23 cellular contexts compared by ENCODE assay signal in the genomic region with DNA sequence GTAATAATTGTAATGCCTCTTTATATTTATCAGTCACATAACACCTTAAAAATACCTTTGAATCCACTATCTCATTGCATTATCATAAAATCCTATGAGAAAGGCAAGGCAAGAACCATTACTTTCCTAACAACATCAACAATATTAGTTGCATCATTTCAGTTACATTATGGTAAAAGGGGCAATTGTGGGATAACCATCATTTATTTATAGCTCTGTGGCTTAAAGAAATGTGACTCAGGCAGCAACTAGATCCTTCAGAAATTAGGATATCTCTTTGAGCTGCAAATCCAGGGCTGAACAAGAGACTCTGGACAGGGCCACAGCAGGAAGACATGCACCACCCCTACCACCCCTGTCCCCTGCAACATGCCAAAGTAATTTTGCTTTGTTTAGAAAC. TPM values are rescaled to one million over a fixed set of nuclear protein-coding genes. Genes with fewer than 3 reads are reported as not detected.
A peak's percentile ranks its signal among the peaks of the same experiment; 100 is the strongest.
DNase-seq lines count a peak whose midpoint lies in the region.
"Had no signal": no experiment of that assay in that cellular context is flagged by ENCODE, and none has a peak within 500 bp of the region (broad histone marks: within the 10 kb centered on the region; RNA-seq: fewer than 3 reads in every experiment).

No MANE protein-coding gene starts in this region.

- peak; percentile 17 for DNase-seq in AG08395 (ENCODE audit: low spot score)
- peak; percentile 71 for DNase-seq in HCEC 1CT
- peak; percentile 25 for DNase-seq in adipocyte (ENCODE audit: low read depth)
- peak; percentile 39 for DNase-seq in foreskin melanocyte
- DNase-seq in NCI-H2227 (lab: John Stamatoyannopoulos, UW; ENCODE audit: unreplicated experiment), result no peak
- DNase-seq in T-helper 1 cell, result no peak
- no peak for DNase-seq in SK-N-DZ (ENCODE audit: low spot score)
- DNase-seq in DMS153 (lab: John Stamatoyannopoulos, UW), result no peak
- DNase-seq: activated CD4-positive, alpha-beta T cell treated with anti-CD3 and anti-CD28 coated beads, Interleukin-2, amount 50 U/mL, for 1 hour; activated CD8-positive, alpha-beta memory T cell treated with anti-CD3 and anti-CD28 coated beads, Interleukin-2, amount 50 U/mL, for 48 hours; dermis blood vessel endothelial cell; GDM1; left cardiac atrium; mesendoderm; naive thymus-derived CD8-positive, alpha-beta T cell; NCI-H1092 treated with DMSO at 0.1 percent for 48 hours; NCI-H2081 treated with DMSO at 0.1 percent for 48 hours; NCI-H524 treated with DMSO at 0.1 percent for 48 hours; right lobe of liver had no signal

- H3K9me3 ChIP-seq in adipocyte (ENCODE audit: control insufficient read depth, low read length), result no peaks in the 10 kb centered on the region
- H3K9me3 ChIP-seq: A549, right lobe of liver had no signal

- no peaks in the 10 kb centered on the region for H3K27me3 ChIP-seq in adipocyte (replicated peaks; ENCODE audit: control insufficient read depth, insufficient read depth, low read length)
- H3K27me3 ChIP-seq: right lobe of liver had no signal

- H3K9ac ChIP-seq in adipocyte (ENCODE audit: low read length), result no peak overlapping the region
- H3K9ac ChIP-seq: KMS-11, parathyroid adenoma had no signal

- H3K4me3 ChIP-seq in adipocyte (ENCODE audit: low read length), result no peak overlapping the region
- H3K4me3 ChIP-seq: A549, GM23338, right lobe of liver had no signal

- peaks cover 79% of the 10 kb centered on the region for H3K4me1 ChIP-seq in adipocyte (ENCODE audit: control insufficient read depth, insufficient read depth, low read length)
- H3K4me1 ChIP-seq: parathyroid adenoma, right lobe of liver had no signal

- peaks cover 4% of the 10 kb centered on the region for H3K36me3 ChIP-seq in adipocyte (ENCODE audit: control insufficient read depth, insufficient read depth, low read length, severe bottlenecking)
- H3K36me3 ChIP-seq: right lobe of liver had no signal

RNA-seq across cellular contexts. Expression of a gene that starts 36.4 kb away (rescaled TPM):
- 8.8 and 9.7 TPM in 2 replicates for polyA plus RNA-seq in SK-N-DZ (2014; cell fraction: cytosol; rRNA removed)
- polyA plus RNA-seq in SK-N-DZ (2014; cell fraction: nucleus; rRNA removed), result 7.1 and 8.4 TPM in 2 replicates

Comparison
In these comparisons a context has a peak if more than half of its experiments do, and no peak if none do; other contexts are left out.
1. DNase-seq: peak in AG08395 (single experiment), HCEC 1CT (single experiment), adipocyte (single experiment) and foreskin melanocyte (single experiment); none in NCI-H2227 (single experiment), T-helper 1 cell (0 of 5), SK-N-DZ (single experiment) and DMS153 (single experiment).